ENCODE assay signal across 8 cellular contexts in genomic region chr19:3061214-3062161, GRCh38. TPM values are rescaled to one million over a fixed set of nuclear protein-coding genes. Genes with fewer than 3 reads are reported as not detected.
DNase-seq lines count a peak whose midpoint lies in the region; ATAC-seq and TF ChIP-seq lines count a peak whose summit lies in the region.

No MANE protein-coding gene starts in this region.

- peak overlapping the region; percentile 68 to 98 (median 86) for H3K4me3 ChIP-seq in heart right ventricle

- H3K36me3 Mint-ChIP-seq in activated naive CD8-positive, alpha-beta T cell: peaks cover 2% of the 10 kb centered on the region

- no peaks in the 10 kb centered on the region for H3K9me3 Mint-ChIP-seq in activated naive CD8-positive, alpha-beta T cell (ENCODE audit: low read depth)

- no peaks in the 10 kb centered on the region for H3K27me3 ChIP-seq in heart right ventricle

- peaks cover 0 to 47% (median 29%) of the 10 kb centered on the region in 9 donors for H3K36me3 ChIP-seq in heart right ventricle

- intact Hi-C loops in heart right ventricle (cut with DNase I): loop anchor here in 5 of 10 donors (1.0 to 5.0 kb wide), 5 partner anchors 25 to 41 kb away; no protein-coding TSS in a partner anchor

- peaks cover 14 to 60% (median 54%) of the 10 kb centered on the region in 9 donors for H3K4me1 ChIP-seq in heart right ventricle

- H3K27ac Mint-ChIP-seq in activated naive CD8-positive, alpha-beta T cell: peak overlapping the region; percentile 86

- H3K9me3 ChIP-seq in heart right ventricle: no peaks in the 10 kb centered on the region

- in situ Hi-C loops in GM13976 (cut with MboI; ENCODE audit: low sequenced_read_pairs, unreplicated experiment): no loop called here

- peak; percentile 86 for DNase-seq in GM13976 (ENCODE audit: low spot score)
- DNase-seq in RKO (ENCODE audit: low spot score): peak; percentile 50
- peak; percentile 75 to 78 for DNase-seq in heart right ventricle
- DNase-seq in putamen (ENCODE audit: low spot score): peak; percentile 55
- DNase-seq in NCI-H510A treated with DMSO at 0.1 percent for 48 hours (lab: John Stamatoyannopoulos, UW): no peak
- DNase-seq in MV-4-11 (lab: John Stamatoyannopoulos, UW): no peak

- H3K27ac ChIP-seq in heart right ventricle: peak overlapping the region; percentile 96 to 100 (median 99)

- ATAC-seq in heart right ventricle: peak; percentile 59 to 80 (median 66)
- ATAC-seq in HG03439 (IDR thresholded peaks at IDR 0.05; ENCODE audit: unreplicated experiment): no peak

- no peaks in the 10 kb centered on the region for H3K27me3 Mint-ChIP-seq in activated naive CD8-positive, alpha-beta T cell

- 1 to 2% methylated on average over 62 to 73 of the region's 85 CpGs for WGBS in heart right ventricle, 2 donors

- H3K4me1 Mint-ChIP-seq in activated naive CD8-positive, alpha-beta T cell (ENCODE audit: low read depth): peaks cover 40% of the 10 kb centered on the region

- H3K4me3 Mint-ChIP-seq in activated naive CD8-positive, alpha-beta T cell: peak overlapping the region; percentile 93

- TF ChIP-seq CTCF in GM13976 (IDR thresholded peaks at IDR 0.05; ENCODE audit: borderline replicate concordance, control extremely low read depth, extremely low read depth, insufficient read depth, missing control alignments): peak; percentile 37
- peak in 7 of 9 donors; percentile 17 to 61 (median 45) for TF ChIP-seq CTCF in heart right ventricle (IDR thresholded peaks at IDR 0.05)

RNA-seq across cellular contexts. Expression of gene TLE5, which starts 0.8 kb away (rescaled TPM):
- 100 to 1,000 TPM; 653 to 857 (median 758) TPM for total RNA-seq in heart right ventricle
- 1,000 to 10,000 TPM in 1 of 2 donors, 100 to 1,000 TPM in 1; 679 to 1,254 TPM for polyA plus RNA-seq in heart right ventricle

RNA-seq across cellular contexts. Expression of gene TLE2, which starts 32.4 kb away (rescaled TPM):
- total RNA-seq in heart right ventricle: 10 to 100 TPM; 28.2 to 64.5 (median 39.9) TPM
- polyA plus RNA-seq in heart right ventricle: 10 to 100 TPM; 35.9 to 54.6 TPM

RNA-seq across cellular contexts. Expression of gene GNA11, which starts 32.7 kb away (rescaled TPM):
- total RNA-seq in heart right ventricle: 10 to 100 TPM; 57.4 to 83.2 (median 68.8) TPM
- 10 to 100 TPM; 28.2 to 40.7 TPM for polyA plus RNA-seq in heart right ventricle

Comparison
In these comparisons a context has a peak if more than half of its experiments do, and no peak if none do; other contexts are left out.
1. DNase-seq: peak in GM13976 (single experiment), RKO (single experiment), heart right ventricle (2 of 2) and putamen (single experiment); none in NCI-H510A treated with DMSO at 0.1 percent for 48 hours (single experiment) and MV-4-11 (single experiment).